ENCODE assay signal across 1 cellular context in genomic region chr19:6279931-6280591, GRCh38.
TF ChIP-seq lines count a peak whose summit lies in the region.

MLLT1 (minus strand) TSS chr19:6279975; CDS start chr19:6279784, 191 bp downstream.

TF ChIP-seq in WTC11, 78 proteins besides CTCF, POLR2A, EP300 and RAD21 (continued from another document and continues in another):
- TF ChIP-seq, protein P1, sequence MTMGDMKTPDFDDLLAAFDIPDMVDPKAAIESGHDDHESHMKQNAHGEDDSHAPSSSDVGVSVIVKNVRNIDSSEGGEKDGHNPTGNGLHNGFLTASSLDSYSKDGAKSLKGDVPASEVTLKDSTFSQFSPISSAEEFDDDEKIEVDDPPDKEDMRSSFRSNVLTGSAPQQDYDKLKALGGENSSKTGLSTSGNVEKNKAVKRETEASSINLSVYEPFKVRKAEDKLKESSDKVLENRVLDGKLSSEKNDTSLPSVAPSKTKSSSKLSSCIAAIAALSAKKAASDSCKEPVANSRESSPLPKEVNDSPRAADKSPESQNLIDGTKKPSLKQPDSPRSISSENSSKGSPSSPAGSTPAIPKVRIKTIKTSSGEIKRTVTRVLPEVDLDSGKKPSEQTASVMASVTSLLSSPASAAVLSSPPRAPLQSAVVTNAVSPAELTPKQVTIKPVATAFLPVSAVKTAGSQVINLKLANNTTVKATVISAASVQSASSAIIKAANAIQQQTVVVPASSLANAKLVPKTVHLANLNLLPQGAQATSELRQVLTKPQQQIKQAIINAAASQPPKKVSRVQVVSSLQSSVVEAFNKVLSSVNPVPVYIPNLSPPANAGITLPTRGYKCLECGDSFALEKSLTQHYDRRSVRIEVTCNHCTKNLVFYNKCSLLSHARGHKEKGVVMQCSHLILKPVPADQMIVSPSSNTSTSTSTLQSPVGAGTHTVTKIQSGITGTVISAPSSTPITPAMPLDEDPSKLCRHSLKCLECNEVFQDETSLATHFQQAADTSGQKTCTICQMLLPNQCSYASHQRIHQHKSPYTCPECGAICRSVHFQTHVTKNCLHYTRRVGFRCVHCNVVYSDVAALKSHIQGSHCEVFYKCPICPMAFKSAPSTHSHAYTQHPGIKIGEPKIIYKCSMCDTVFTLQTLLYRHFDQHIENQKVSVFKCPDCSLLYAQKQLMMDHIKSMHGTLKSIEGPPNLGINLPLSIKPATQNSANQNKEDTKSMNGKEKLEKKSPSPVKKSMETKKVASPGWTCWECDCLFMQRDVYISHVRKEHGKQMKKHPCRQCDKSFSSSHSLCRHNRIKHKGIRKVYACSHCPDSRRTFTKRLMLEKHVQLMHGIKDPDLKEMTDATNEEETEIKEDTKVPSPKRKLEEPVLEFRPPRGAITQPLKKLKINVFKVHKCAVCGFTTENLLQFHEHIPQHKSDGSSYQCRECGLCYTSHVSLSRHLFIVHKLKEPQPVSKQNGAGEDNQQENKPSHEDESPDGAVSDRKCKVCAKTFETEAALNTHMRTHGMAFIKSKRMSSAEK (CRISPR knock-in tag; IDR thresholded peaks at IDR 0.05; ENCODE audit: borderline replicate concordance), result no peak
- TF ChIP-seq TEAD4 (CRISPR knock-in tag; IDR thresholded peaks at IDR 0.05) (no peak), FOXJ3 (CRISPR knock-in tag; IDR thresholded peaks at IDR 0.05; ENCODE audit: borderline replicate concordance) (no peak), CREB1 (CRISPR knock-in tag; IDR thresholded peaks at IDR 0.05) (peak; percentile 65; the same call in 1 of the 2 replicates), NFYB (CRISPR knock-in tag; conservative IDR thresholded peaks at IDR 0.05; ENCODE audit: low read depth) (peak; percentile 92), ZSCAN18 (CRISPR knock-in tag; IDR thresholded peaks at IDR 0.05) (no peak), PRRX2 (CRISPR knock-in tag; IDR thresholded peaks at IDR 0.05) (no peak), NR3C1 (CRISPR knock-in tag; conservative IDR thresholded peaks at IDR 0.05; ENCODE audit: low read depth) (no peak), GTF2I (CRISPR knock-in tag; conservative IDR thresholded peaks at IDR 0.05) (no peak), NFE2L1 (CRISPR knock-in tag; IDR thresholded peaks at IDR 0.05) (peak; percentile 33; the same call in 1 of the 2 replicates), STAT6 (CRISPR knock-in tag; conservative IDR thresholded peaks at IDR 0.05; ENCODE audit: low read depth) (no peak), E2F1 (CRISPR knock-in tag; IDR thresholded peaks at IDR 0.05) (peak; percentile 73; the same call in 1 of the 2 replicates), SMAD3 (CRISPR knock-in tag; IDR thresholded peaks at IDR 0.05; ENCODE audit: borderline replicate concordance) (no peak), MXD4 (CRISPR knock-in tag; IDR thresholded peaks at IDR 0.05; ENCODE audit: borderline replicate concordance) (no peak)
- TF ChIP-seq, protein P2, sequence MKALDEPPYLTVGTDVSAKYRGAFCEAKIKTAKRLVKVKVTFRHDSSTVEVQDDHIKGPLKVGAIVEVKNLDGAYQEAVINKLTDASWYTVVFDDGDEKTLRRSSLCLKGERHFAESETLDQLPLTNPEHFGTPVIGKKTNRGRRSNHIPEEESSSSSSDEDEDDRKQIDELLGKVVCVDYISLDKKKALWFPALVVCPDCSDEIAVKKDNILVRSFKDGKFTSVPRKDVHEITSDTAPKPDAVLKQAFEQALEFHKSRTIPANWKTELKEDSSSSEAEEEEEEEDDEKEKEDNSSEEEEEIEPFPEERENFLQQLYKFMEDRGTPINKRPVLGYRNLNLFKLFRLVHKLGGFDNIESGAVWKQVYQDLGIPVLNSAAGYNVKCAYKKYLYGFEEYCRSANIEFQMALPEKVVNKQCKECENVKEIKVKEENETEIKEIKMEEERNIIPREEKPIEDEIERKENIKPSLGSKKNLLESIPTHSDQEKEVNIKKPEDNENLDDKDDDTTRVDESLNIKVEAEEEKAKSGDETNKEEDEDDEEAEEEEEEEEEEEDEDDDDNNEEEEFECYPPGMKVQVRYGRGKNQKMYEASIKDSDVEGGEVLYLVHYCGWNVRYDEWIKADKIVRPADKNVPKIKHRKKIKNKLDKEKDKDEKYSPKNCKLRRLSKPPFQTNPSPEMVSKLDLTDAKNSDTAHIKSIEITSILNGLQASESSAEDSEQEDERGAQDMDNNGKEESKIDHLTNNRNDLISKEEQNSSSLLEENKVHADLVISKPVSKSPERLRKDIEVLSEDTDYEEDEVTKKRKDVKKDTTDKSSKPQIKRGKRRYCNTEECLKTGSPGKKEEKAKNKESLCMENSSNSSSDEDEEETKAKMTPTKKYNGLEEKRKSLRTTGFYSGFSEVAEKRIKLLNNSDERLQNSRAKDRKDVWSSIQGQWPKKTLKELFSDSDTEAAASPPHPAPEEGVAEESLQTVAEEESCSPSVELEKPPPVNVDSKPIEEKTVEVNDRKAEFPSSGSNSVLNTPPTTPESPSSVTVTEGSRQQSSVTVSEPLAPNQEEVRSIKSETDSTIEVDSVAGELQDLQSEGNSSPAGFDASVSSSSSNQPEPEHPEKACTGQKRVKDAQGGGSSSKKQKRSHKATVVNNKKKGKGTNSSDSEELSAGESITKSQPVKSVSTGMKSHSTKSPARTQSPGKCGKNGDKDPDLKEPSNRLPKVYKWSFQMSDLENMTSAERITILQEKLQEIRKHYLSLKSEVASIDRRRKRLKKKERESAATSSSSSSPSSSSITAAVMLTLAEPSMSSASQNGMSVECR (CRISPR knock-in tag; IDR thresholded peaks at IDR 0.05; ENCODE audit: borderline replicate concordance), result peak; percentile 41; the same call in 1 of the 2 replicates
- TF ChIP-seq, protein P3, sequence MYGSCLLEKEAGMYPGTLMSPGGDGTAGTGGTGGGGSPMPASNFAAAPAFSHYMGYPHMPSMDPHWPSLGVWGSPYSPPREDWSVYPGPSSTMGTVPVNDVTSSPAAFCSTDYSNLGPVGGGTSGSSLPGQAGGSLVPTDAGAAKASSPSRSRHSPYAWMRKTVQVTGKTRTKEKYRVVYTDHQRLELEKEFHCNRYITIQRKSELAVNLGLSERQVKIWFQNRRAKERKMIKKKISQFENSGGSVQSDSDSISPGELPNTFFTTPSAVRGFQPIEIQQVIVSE (CRISPR knock-in tag; IDR thresholded peaks at IDR 0.05; ENCODE audit: borderline replicate concordance), result no peak
- TF ChIP-seq, protein P4, sequence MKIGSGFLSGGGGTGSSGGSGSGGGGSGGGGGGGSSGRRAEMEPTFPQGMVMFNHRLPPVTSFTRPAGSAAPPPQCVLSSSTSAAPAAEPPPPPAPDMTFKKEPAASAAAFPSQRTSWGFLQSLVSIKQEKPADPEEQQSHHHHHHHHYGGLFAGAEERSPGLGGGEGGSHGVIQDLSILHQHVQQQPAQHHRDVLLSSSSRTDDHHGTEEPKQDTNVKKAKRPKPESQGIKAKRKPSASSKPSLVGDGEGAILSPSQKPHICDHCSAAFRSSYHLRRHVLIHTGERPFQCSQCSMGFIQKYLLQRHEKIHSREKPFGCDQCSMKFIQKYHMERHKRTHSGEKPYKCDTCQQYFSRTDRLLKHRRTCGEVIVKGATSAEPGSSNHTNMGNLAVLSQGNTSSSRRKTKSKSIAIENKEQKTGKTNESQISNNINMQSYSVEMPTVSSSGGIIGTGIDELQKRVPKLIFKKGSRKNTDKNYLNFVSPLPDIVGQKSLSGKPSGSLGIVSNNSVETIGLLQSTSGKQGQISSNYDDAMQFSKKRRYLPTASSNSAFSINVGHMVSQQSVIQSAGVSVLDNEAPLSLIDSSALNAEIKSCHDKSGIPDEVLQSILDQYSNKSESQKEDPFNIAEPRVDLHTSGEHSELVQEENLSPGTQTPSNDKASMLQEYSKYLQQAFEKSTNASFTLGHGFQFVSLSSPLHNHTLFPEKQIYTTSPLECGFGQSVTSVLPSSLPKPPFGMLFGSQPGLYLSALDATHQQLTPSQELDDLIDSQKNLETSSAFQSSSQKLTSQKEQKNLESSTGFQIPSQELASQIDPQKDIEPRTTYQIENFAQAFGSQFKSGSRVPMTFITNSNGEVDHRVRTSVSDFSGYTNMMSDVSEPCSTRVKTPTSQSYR (CRISPR knock-in tag; IDR thresholded peaks at IDR 0.05), result peak; percentile 79; the same call in 1 of the 2 replicates
- TF ChIP-seq, protein P5, sequence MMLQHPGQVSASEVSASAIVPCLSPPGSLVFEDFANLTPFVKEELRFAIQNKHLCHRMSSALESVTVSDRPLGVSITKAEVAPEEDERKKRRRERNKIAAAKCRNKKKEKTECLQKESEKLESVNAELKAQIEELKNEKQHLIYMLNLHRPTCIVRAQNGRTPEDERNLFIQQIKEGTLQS (CRISPR knock-in tag; conservative IDR thresholded peaks at IDR 0.05), result no peak
- TF ChIP-seq, protein P6, sequence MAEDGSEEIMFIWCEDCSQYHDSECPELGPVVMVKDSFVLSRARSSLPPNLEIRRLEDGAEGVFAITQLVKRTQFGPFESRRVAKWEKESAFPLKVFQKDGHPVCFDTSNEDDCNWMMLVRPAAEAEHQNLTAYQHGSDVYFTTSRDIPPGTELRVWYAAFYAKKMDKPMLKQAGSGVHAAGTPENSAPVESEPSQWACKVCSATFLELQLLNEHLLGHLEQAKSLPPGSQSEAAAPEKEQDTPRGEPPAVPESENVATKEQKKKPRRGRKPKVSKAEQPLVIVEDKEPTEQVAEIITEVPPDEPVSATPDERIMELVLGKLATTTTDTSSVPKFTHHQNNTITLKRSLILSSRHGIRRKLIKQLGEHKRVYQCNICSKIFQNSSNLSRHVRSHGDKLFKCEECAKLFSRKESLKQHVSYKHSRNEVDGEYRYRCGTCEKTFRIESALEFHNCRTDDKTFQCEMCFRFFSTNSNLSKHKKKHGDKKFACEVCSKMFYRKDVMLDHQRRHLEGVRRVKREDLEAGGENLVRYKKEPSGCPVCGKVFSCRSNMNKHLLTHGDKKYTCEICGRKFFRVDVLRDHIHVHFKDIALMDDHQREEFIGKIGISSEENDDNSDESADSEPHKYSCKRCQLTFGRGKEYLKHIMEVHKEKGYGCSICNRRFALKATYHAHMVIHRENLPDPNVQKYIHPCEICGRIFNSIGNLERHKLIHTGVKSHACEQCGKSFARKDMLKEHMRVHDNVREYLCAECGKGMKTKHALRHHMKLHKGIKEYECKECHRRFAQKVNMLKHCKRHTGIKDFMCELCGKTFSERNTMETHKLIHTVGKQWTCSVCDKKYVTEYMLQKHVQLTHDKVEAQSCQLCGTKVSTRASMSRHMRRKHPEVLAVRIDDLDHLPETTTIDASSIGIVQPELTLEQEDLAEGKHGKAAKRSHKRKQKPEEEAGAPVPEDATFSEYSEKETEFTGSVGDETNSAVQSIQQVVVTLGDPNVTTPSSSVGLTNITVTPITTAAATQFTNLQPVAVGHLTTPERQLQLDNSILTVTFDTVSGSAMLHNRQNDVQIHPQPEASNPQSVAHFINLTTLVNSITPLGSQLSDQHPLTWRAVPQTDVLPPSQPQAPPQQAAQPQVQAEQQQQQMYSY (CRISPR knock-in tag; IDR thresholded peaks at IDR 0.05), result no peak
- TF ChIP-seq, protein P7, sequence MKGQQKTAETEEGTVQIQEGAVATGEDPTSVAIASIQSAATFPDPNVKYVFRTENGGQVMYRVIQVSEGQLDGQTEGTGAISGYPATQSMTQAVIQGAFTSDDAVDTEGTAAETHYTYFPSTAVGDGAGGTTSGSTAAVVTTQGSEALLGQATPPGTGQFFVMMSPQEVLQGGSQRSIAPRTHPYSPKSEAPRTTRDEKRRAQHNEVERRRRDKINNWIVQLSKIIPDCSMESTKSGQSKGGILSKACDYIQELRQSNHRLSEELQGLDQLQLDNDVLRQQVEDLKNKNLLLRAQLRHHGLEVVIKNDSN (CRISPR knock-in tag; IDR thresholded peaks at IDR 0.05), result peak; percentile 32; the same call in 1 of the 2 replicates
- TF ChIP-seq, protein P8, sequence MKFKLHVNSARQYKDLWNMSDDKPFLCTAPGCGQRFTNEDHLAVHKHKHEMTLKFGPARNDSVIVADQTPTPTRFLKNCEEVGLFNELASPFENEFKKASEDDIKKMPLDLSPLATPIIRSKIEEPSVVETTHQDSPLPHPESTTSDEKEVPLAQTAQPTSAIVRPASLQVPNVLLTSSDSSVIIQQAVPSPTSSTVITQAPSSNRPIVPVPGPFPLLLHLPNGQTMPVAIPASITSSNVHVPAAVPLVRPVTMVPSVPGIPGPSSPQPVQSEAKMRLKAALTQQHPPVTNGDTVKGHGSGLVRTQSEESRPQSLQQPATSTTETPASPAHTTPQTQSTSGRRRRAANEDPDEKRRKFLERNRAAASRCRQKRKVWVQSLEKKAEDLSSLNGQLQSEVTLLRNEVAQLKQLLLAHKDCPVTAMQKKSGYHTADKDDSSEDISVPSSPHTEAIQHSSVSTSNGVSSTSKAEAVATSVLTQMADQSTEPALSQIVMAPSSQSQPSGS (CRISPR knock-in tag; IDR thresholded peaks at IDR 0.05; ENCODE audit: borderline replicate concordance, low read depth), result no peak
